17 cellular contexts compared by ENCODE assay signal in genomic region chr19:21047712-21048111, GRCh38. TPM values are rescaled to one million over a fixed set of nuclear protein-coding genes. Genes with fewer than 3 reads are reported as not detected.
DNase-seq lines count a peak whose midpoint lies in the region; ATAC-seq and TF ChIP-seq lines count a peak whose summit lies in the region.
"Had no signal": no experiment of that assay in that cellular context is flagged by ENCODE, and none has a peak within 500 bp of the region (broad histone marks: within the 10 kb centered on the region; RNA-seq: fewer than 3 reads in every experiment).

No MANE protein-coding gene starts in this region.

- H3K9me3 Mint-ChIP-seq in natural killer cell = peaks cover 7 to 23% of the 10 kb centered on the region in 2 donors
- peaks cover 19% of the 10 kb centered on the region for H3K9me3 Mint-ChIP-seq in natural killer cell treated with Interleukin-12 subunit alpha and Interleukin-12 subunit beta and Interleukin-15 and Interleukin-18, amount 100 ng/mL, for 72 hours
- peaks cover 13 to 53% (median 42%) of the 10 kb centered on the region in 6 donors for H3K9me3 Mint-ChIP-seq in immature natural killer cell

- DNase-seq in natural killer cell = no peak
- DNase-seq in natural killer cell treated with Interleukin-12 subunit alpha and Interleukin-12 subunit beta and Interleukin-15 and Interleukin-18, amount 100 ng/mL, for 72 hours (ENCODE audit: low spot score) = no peak
- peak; percentile 69 for DNase-seq in MV-4-11 (lab: John Stamatoyannopoulos, UW)
- DNase-seq in immature natural killer cell = no peak
- DNase-seq in DMS79 (lab: John Stamatoyannopoulos, UW) = no peak
- DNase-seq in left cardiac atrium = no peak
- no peak for DNase-seq in GM19240 (ENCODE audit: insufficient read length, low spot score)
- DNase-seq: DMS53, EL, MG63, NCI-H1105 treated with DMSO at 0.1 percent for 48 hours, NCI-H1694, NCI-H2081, NCI-H446, NCI-H526 treated with DMSO at 0.1 percent for 48 hours had no signal

- H3K27me3 Mint-ChIP-seq in natural killer cell (ENCODE audit: low read depth in 2 of 2) = no peaks in the 10 kb centered on the region
- no peaks in the 10 kb centered on the region for H3K27me3 Mint-ChIP-seq in natural killer cell treated with Interleukin-12 subunit alpha and Interleukin-12 subunit beta and Interleukin-15 and Interleukin-18, amount 100 ng/mL, for 72 hours
- peaks cover 0 to 1% (median 0%) of the 10 kb centered on the region in 3 donors for H3K27me3 Mint-ChIP-seq in immature natural killer cell (ENCODE audit: low read depth in 3 of 3)

- intact Hi-C loops in natural killer cell (cut with micrococcal nuclease) = no loop called here
- intact Hi-C loops in left cardiac atrium (cut with DNase I) = no loop called here

- no peak for ATAC-seq in natural killer cell
- ATAC-seq in natural killer cell treated with Interleukin-12 subunit alpha and Interleukin-12 subunit beta and Interleukin-15 and Interleukin-18, amount 100 ng/mL, for 72 hours = no peak
- ATAC-seq in GM21576 (IDR thresholded peaks at IDR 0.05; ENCODE audit: unreplicated experiment) = no peak
- ATAC-seq in left cardiac atrium = no peak
- ATAC-seq: Right ventricle myocardium inferior had no signal

- H3K4me1 Mint-ChIP-seq in natural killer cell (peaks cover 37 to 46% of the 10 kb centered on the region in 2 donors), immature natural killer cell (peaks cover 28 to 52% of the 10 kb centered on the region in 2 donors)
- H3K4me1 Mint-ChIP-seq in natural killer cell treated with Interleukin-12 subunit alpha and Interleukin-12 subunit beta and Interleukin-15 and Interleukin-18, amount 100 ng/mL, for 72 hours (ENCODE audit: low read depth in 2 of 2) = peaks cover 37 to 44% of the 10 kb centered on the region in 2 donors

- H3K27ac Mint-ChIP-seq in natural killer cell (peak overlapping the region; percentile 0 to 3), immature natural killer cell (peak overlapping the region in 4 of 6 donors; percentile 10 to 82 (median 56))
- no peak overlapping the region for H3K27ac Mint-ChIP-seq in natural killer cell treated with Interleukin-12 subunit alpha and Interleukin-12 subunit beta and Interleukin-15 and Interleukin-18, amount 100 ng/mL, for 72 hours

- no peak for TF ChIP-seq CTCF in natural killer cell (IDR thresholded peaks at IDR 0.05)

- H3K4me3 Mint-ChIP-seq in natural killer cell (no peak overlapping the region), immature natural killer cell (no peak overlapping the region)
- no peak overlapping the region for H3K4me3 Mint-ChIP-seq in natural killer cell treated with Interleukin-12 subunit alpha and Interleukin-12 subunit beta and Interleukin-15 and Interleukin-18, amount 100 ng/mL, for 72 hours

- H3K36me3 Mint-ChIP-seq in natural killer cell (peaks cover 56% of the 10 kb centered on the region), immature natural killer cell (peaks cover 58 to 67% (median 65%) of the 10 kb centered on the region in 3 donors)
- H3K36me3 Mint-ChIP-seq in natural killer cell treated with Interleukin-12 subunit alpha and Interleukin-12 subunit beta and Interleukin-15 and Interleukin-18, amount 100 ng/mL, for 72 hours = peaks cover 63% of the 10 kb centered on the region

RNA-seq across cellular contexts. Expression of gene ZNF430, which starts 27.3 kb away (rescaled TPM):
- total RNA-seq in natural killer cell (10 to 100 TPM; 32.7 to 43.0 (median 33.3) TPM), left cardiac atrium (1 to 10 TPM; 4.7 to 7.4 TPM)
- 10 to 100 TPM; 27.2 to 40.2 TPM for total RNA-seq in natural killer cell treated with Interleukin-12 subunit alpha and Interleukin-12 subunit beta and Interleukin-15 and Interleukin-18, amount 100 ng/mL, for 72 hours
- 10 to 100 TPM; 11.7 to 38.7 (median 23.1) TPM for polyA plus RNA-seq in immature natural killer cell

RNA-seq across cellular contexts. Expression of gene ZNF714, which starts 34.3 kb away (rescaled TPM):
- total RNA-seq in natural killer cell (10 to 100 TPM; 12.5 to 15.0 (median 14.7) TPM), left cardiac atrium (1 to 10 TPM; 2.0 to 2.9 TPM)
- 10 to 100 TPM; 16.9 to 30.1 TPM for total RNA-seq in natural killer cell treated with Interleukin-12 subunit alpha and Interleukin-12 subunit beta and Interleukin-15 and Interleukin-18, amount 100 ng/mL, for 72 hours
- polyA plus RNA-seq in immature natural killer cell = 1 to 10 TPM; 2.1 to 7.0 (median 4.1) TPM

Comparison
In these comparisons a context has a peak if more than half of its experiments do, and no peak if none do; other contexts are left out.
1. H3K27ac Mint-ChIP-seq: peak in natural killer cell (2 of 2) and immature natural killer cell (4 of 6); none in natural killer cell treated with Interleukin-12 subunit alpha and Interleukin-12 subunit beta and Interleukin-15 and Interleukin-18, amount 100 ng/mL, for 72 hours (0 of 2).